ENCODE assay signal across 19 cellular contexts in the genomic region with DNA sequence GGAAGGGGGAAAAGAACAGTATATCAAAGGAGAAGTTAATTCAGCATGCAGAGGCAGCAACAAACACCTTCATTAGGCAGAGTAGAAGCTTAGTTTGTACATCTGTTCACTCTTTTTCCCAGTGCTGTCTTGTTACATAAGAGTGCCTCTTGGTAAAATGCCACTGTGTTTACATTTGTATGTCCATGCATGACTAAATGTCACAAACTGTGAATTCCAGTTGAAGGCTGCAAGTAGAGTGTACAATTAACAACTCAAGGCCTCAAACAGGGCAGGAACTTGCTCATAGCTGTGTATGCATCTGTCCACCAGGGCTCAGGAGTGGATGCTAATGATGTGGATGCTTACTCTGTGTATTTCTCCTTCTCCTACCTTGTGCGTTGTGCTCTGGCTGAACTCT.
DNase-seq lines count a peak whose midpoint lies in the region; ATAC-seq and TF ChIP-seq lines count a peak whose summit lies in the region.
"Had no signal": no experiment of that assay in that cellular context is flagged by ENCODE, and none has a peak within 500 bp of the region (broad histone marks: within the 10 kb centered on the region; RNA-seq: fewer than 3 reads in every experiment).

No MANE protein-coding gene starts in this region.

- peak; percentile 34 for TF ChIP-seq CTCF in choroid plexus epithelial cell (conservative IDR thresholded peaks at IDR 0.05; ENCODE audit: low read depth, low read length)
- no peak for TF ChIP-seq CTCF in mesothelial cell of epicardium (IDR thresholded peaks at IDR 0.05; ENCODE audit: unreplicated experiment)

- peak; percentile 54 for DNase-seq in DMS79 treated with DMSO at 0.1 percent for 48 hours (lab: John Stamatoyannopoulos, UW)
- peak; percentile 83 for DNase-seq in NCI-H1694 (lab: John Stamatoyannopoulos, UW)
- no peak for DNase-seq in choroid plexus epithelial cell (ENCODE audit: low read depth)
- DNase-seq in mesothelial cell of epicardium (ENCODE audit: low spot score in 2 of 2, unreplicated experiment in 2 of 2): no peak
- no peak for DNase-seq in activated CD4-positive, alpha-beta T cell treated with anti-CD3 and anti-CD28 coated beads for 48 hours
- DNase-seq in foreskin melanocyte: no peak
- no peak for DNase-seq in activated effector memory CD4-positive, alpha-beta T cell treated with anti-CD3 and anti-CD28 coated beads, Interleukin-2, amount 50 U/mL, for 16 hours
- DNase-seq: activated CD4-positive, alpha-beta T cell treated with anti-CD3 and anti-CD28 coated beads for 1 hour; activated gamma-delta T cell treated with Interleukin-2 at 50 U/mL for 16 hours; Karpas-422; OCI-M1; T-helper 9 cell; tibial artery had no signal

- peaks cover 38% of the 10 kb centered on the region for H3K4me1 Mint-ChIP-seq in mesothelial cell of epicardium
- H3K4me1 Mint-ChIP-seq: B cell; stimulated activated effector memory CD8-positive, alpha-beta T cell treated with anti-CD3 and anti-CD28 coated beads, Interleukin-12 subunit alpha, Interleukin-12 subunit beta, amount 100 ng/mL, for 72 hours had no signal

- peaks cover 3% of the 10 kb centered on the region for H3K9me3 Mint-ChIP-seq in mesothelial cell of epicardium
- H3K9me3 Mint-ChIP-seq: natural killer cell treated with Interleukin-12 subunit alpha and Interleukin-12 subunit beta and Interleukin-15 and Interleukin-18, amount 100 ng/mL, for 72 hours; stimulated activated effector memory CD8-positive, alpha-beta T cell treated with anti-CD3 and anti-CD28 coated beads, Interleukin-12 subunit alpha, Interleukin-12 subunit beta, amount 100 ng/mL, for 72 hours had no signal

- no peaks in the 10 kb centered on the region for H3K27me3 Mint-ChIP-seq in mesothelial cell of epicardium (ENCODE audit: low read depth)

- no peak overlapping the region for H3K4me3 ChIP-seq in choroid plexus epithelial cell (ENCODE audit: low read depth, low read length)
- H3K4me3 ChIP-seq: HAP-1, prostate gland, tibial artery had no signal

- no peak overlapping the region for H3K4me3 Mint-ChIP-seq in mesothelial cell of epicardium
- H3K4me3 Mint-ChIP-seq: B cell; natural killer cell treated with Interleukin-12 subunit alpha and Interleukin-12 subunit beta and Interleukin-15 and Interleukin-18, amount 100 ng/mL, for 72 hours; stimulated activated effector memory CD8-positive, alpha-beta T cell treated with anti-CD3 and anti-CD28 coated beads, Interleukin-12 subunit alpha, Interleukin-12 subunit beta, amount 100 ng/mL, for 72 hours had no signal

- peak overlapping the region; percentile 69 for H3K27ac Mint-ChIP-seq in mesothelial cell of epicardium
- H3K27ac Mint-ChIP-seq: B cell; natural killer cell treated with Interleukin-12 subunit alpha and Interleukin-12 subunit beta and Interleukin-15 and Interleukin-18, amount 100 ng/mL, for 72 hours; stimulated activated effector memory CD8-positive, alpha-beta T cell treated with anti-CD3 and anti-CD28 coated beads, Interleukin-12 subunit alpha, Interleukin-12 subunit beta, amount 100 ng/mL, for 72 hours had no signal

- no peaks in the 10 kb centered on the region for H3K36me3 Mint-ChIP-seq in mesothelial cell of epicardium
- H3K36me3 Mint-ChIP-seq: natural killer cell treated with Interleukin-12 subunit alpha and Interleukin-12 subunit beta and Interleukin-15 and Interleukin-18, amount 100 ng/mL, for 72 hours; stimulated activated effector memory CD8-positive, alpha-beta T cell treated with anti-CD3 and anti-CD28 coated beads, Interleukin-12 subunit alpha, Interleukin-12 subunit beta, amount 100 ng/mL, for 72 hours had no signal

- ATAC-seq in GM21447 (IDR thresholded peaks at IDR 0.05; ENCODE audit: unreplicated experiment): no peak
- ATAC-seq: stimulated activated effector memory CD8-positive, alpha-beta T cell treated with anti-CD3 and anti-CD28 coated beads, Interleukin-12 subunit alpha, Interleukin-12 subunit beta, amount 100 ng/mL, for 72 hours had no signal

Comparison
In these comparisons a context has a peak if more than half of its experiments do, and no peak if none do; other contexts are left out.
1. DNase-seq: peak in DMS79 treated with DMSO at 0.1 percent for 48 hours (single experiment) and NCI-H1694 (single experiment); none in choroid plexus epithelial cell (single experiment), mesothelial cell of epicardium (0 of 2), activated CD4-positive, alpha-beta T cell treated with anti-CD3 and anti-CD28 coated beads for 48 hours (single experiment), foreskin melanocyte (single experiment) and activated effector memory CD4-positive, alpha-beta T cell treated with anti-CD3 and anti-CD28 coated beads, Interleukin-2, amount 50 U/mL, for 16 hours (single experiment).